Comparison of ENCODE assay signal across 1 cellular context in the genomic region with DNA sequence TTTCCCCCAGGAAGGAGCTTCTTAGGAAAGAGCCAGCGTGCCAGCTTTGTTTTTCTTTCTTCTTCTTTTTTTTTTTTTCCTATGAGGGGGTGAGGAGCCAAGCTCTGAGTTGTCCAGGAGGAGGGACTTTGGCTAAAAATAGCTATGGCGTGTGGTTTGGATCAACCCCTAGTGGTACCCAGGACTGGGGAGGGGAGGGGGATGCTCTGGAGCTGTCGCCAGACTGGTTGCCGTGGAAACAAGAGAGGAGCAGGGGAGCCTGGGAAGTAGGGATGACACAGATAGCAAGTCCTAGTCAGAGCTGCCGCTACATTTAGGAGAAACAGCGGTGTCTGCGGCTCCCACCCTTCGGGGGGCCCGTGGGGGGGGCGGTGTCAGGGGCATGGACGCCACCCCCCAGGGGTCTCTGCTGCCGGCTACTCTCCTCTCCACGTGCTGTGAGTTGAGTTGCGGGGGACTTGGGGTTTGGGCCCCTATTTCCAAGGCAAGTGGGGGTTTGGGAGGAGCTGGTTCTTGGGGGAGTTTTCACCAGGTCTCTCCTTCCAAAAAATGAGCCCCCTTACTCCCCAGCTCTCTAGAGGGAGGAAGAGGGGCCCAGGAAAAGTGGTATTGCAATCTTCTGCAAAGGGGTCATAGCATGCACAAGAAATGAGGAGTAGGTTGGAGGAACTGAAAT.
TF ChIP-seq lines count a peak whose summit lies in the region.

TSS of gene KCNJ9 (plus strand) at position 278 of the 676 bp plus-strand sequence. CDS start 2,493 bp downstream, outside the sequence.

TF ChIP-seq in GM23338, 12 proteins besides CTCF, POLR2A, EP300 and RAD21 (continued from another document):
- TF ChIP-seq, protein P1, sequence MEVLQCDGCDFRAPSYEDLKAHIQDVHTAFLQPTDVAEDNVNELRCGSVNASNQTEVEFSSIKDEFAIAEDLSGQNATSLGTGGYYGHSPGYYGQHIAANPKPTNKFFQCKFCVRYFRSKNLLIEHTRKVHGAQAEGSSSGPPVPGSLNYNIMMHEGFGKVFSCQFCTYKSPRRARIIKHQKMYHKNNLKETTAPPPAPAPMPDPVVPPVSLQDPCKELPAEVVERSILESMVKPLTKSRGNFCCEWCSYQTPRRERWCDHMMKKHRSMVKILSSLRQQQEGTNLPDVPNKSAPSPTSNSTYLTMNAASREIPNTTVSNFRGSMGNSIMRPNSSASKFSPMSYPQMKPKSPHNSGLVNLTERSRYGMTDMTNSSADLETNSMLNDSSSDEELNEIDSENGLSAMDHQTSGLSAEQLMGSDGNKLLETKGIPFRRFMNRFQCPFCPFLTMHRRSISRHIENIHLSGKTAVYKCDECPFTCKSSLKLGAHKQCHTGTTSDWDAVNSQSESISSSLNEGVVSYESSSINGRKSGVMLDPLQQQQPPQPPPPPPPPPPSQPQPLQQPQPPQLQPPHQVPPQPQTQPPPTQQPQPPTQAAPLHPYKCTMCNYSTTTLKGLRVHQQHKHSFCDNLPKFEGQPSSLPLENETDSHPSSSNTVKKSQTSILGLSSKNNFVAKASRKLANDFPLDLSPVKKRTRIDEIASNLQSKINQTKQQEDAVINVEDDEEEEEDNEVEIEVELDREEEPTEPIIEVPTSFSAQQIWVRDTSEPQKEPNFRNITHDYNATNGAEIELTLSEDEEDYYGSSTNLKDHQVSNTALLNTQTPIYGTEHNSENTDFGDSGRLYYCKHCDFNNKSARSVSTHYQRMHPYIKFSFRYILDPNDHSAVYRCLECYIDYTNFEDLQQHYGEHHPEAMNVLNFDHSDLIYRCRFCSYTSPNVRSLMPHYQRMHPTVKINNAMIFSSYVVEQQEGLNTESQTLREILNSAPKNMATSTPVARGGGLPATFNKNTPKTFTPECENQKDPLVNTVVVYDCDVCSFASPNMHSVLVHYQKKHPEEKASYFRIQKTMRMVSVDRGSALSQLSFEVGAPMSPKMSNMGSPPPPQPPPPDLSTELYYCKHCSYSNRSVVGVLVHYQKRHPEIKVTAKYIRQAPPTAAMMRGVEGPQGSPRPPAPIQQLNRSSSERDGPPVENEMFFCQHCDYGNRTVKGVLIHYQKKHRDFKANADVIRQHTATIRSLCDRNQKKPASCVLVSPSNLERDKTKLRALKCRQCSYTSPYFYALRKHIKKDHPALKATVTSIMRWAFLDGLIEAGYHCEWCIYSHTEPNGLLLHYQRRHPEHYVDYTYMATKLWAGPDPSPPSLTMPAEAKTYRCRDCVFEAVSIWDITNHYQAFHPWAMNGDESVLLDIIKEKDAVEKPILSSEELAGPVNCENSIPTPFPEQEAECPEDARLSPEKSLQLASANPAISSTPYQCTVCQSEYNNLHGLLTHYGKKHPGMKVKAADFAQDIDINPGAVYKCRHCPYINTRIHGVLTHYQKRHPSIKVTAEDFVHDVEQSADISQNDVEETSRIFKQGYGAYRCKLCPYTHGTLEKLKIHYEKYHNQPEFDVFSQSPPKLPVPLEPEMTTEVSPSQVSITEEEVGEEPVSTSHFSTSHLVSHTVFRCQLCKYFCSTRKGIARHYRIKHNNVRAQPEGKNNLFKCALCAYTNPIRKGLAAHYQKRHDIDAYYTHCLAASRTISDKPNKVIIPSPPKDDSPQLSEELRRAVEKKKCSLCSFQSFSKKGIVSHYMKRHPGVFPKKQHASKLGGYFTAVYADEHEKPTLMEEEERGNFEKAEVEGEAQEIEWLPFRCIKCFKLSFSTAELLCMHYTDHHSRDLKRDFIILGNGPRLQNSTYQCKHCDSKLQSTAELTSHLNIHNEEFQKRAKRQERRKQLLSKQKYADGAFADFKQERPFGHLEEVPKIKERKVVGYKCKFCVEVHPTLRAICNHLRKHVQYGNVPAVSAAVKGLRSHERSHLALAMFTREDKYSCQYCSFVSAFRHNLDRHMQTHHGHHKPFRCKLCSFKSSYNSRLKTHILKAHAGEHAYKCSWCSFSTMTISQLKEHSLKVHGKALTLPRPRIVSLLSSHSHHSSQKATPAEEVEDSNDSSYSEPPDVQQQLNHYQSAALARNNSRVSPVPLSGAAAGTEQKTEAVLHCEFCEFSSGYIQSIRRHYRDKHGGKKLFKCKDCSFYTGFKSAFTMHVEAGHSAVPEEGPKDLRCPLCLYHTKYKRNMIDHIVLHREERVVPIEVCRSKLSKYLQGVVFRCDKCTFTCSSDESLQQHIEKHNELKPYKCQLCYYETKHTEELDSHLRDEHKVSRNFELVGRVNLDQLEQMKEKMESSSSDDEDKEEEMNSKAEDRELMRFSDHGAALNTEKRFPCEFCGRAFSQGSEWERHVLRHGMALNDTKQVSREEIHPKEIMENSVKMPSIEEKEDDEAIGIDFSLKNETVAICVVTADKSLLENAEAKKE (CRISPR knock-in tag; IDR thresholded peaks at IDR 0.05), result no peak
- TF ChIP-seq REST (IDR thresholded peaks at IDR 0.05; ENCODE audit: unreplicated experiment) (no peak), POLR2AphosphoS5 (IDR thresholded peaks at IDR 0.05; ENCODE audit: low read depth) (no peak), EZH2 (IDR thresholded peaks at IDR 0.05; ENCODE audit: low read depth, unreplicated experiment) (no peak), CREB1 (CRISPR knock-in tag; IDR thresholded peaks at IDR 0.05; ENCODE audit: low read depth) (no peak), ZNF114 (CRISPR knock-in tag; IDR thresholded peaks at IDR 0.05) (no peak)
- TF ChIP-seq, protein P2, sequence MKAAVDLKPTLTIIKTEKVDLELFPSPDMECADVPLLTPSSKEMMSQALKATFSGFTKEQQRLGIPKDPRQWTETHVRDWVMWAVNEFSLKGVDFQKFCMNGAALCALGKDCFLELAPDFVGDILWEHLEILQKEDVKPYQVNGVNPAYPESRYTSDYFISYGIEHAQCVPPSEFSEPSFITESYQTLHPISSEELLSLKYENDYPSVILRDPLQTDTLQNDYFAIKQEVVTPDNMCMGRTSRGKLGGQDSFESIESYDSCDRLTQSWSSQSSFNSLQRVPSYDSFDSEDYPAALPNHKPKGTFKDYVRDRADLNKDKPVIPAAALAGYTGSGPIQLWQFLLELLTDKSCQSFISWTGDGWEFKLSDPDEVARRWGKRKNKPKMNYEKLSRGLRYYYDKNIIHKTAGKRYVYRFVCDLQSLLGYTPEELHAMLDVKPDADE (IDR thresholded peaks at IDR 0.05), result no peak
